In genomic region chr13:109743706-109744453, GRCh38 we compare ENCODE assay signal across 8 cellular contexts. TPM values are rescaled to one million over a fixed set of nuclear protein-coding genes. Genes with fewer than 3 reads are reported as not detected.
A peak's percentile ranks its signal among the peaks of the same experiment; 100 is the strongest.
DNase-seq lines count a peak whose midpoint lies in the region; ATAC-seq and TF ChIP-seq lines count a peak whose summit lies in the region.

No MANE protein-coding gene starts in this region.

- no peak overlapping the region for H3K9ac ChIP-seq in PC-3 (ENCODE audit: low read length)

- CTCF ChIA-PET in PC-3 (lab: Charles Lee): interaction anchor here (0.6 to 1.2 kb wide), 2 partner anchors 176 to 255 kb away, joined by 4 to 11 read pairs; no protein-coding TSS in a partner anchor

- H3K79me2 ChIP-seq in PC-3 (ENCODE audit: low read length): no peaks in the 10 kb centered on the region

- peaks cover 21% of the 10 kb centered on the region for H3K4me1 ChIP-seq in PC-3 (ENCODE audit: insufficient read depth, low read length)

- no TSS peak for BruUV-seq in PC-3 (replicated peaks; lab: Mats Ljungman, UMichigan)

- no peaks in the 10 kb centered on the region for H3K36me3 Mint-ChIP-seq in activated T-cell treated with anti-CD3 and anti-CD28 coated beads, Interleukin-2, amount 50 U/mL, for 4 hours (ENCODE audit: insufficient read depth)

- intact Hi-C loops in PC-3 (cut with micrococcal nuclease): loop anchor here (5.0 to 10.0 kb wide), 3 partner anchors 38 to 249 kb away; no protein-coding TSS in a partner anchor

- H3K27me3 ChIP-seq in PC-3 (ENCODE audit: low read length): no peaks in the 10 kb centered on the region

- DNase-seq in activated T-cell treated with anti-CD3 and anti-CD28 coated beads, Interleukin-2, amount 50 U/mL, for 4 hours: no peak
- no peak for DNase-seq in activated T-cell treated with anti-CD3 and anti-CD28 coated beads, Interleukin-2, amount 50 U/mL, for 48 hours
- DNase-seq in PC-3 (peak; percentile 87), epithelial cell of proximal tubule (ENCODE audit: low read depth) (peak; percentile 46), NK-92 (lab: John Stamatoyannopoulos, UW; ENCODE audit: unreplicated experiment) (no peak), erythroblast (lab: John Stamatoyannopoulos, UW) (no peak), NCI-H2029 treated with DMSO at 0.1 percent for 48 hours (lab: John Stamatoyannopoulos, UW) (no peak)

- H3K4me3 ChIP-seq in PC-3 (ENCODE audit: low read length): peak overlapping the region; percentile 25; the same call in 1 of the 2 replicates
- H3K4me3 ChIP-seq in epithelial cell of proximal tubule (ENCODE audit: low read depth, low read length): no peak overlapping the region

- H2AFZ ChIP-seq in PC-3 (ENCODE audit: low read length): peak overlapping the region; percentile 57

- peaks cover 2% of the 10 kb centered on the region for H3K27me3 Mint-ChIP-seq in activated T-cell treated with anti-CD3 and anti-CD28 coated beads, Interleukin-2, amount 50 U/mL, for 4 hours (ENCODE audit: low read depth)

- peak overlapping the region; percentile 65 for H3K4me2 ChIP-seq in PC-3 (ENCODE audit: low read length)

- no peaks in the 10 kb centered on the region for H4K20me1 ChIP-seq in PC-3 (ENCODE audit: low read length)

- H3K27ac ChIP-seq in PC-3 (ENCODE audit: low read length): peak overlapping the region; percentile 47

- no peaks in the 10 kb centered on the region for H3K9me2 ChIP-seq in PC-3 (replicated peaks; ENCODE audit: low read length)

- peak; percentile 46 to 54 for ATAC-seq in activated T-cell treated with anti-CD3 and anti-CD28 coated beads, Interleukin-2, amount 50 U/mL, for 4 hours
- ATAC-seq in HG03159 (IDR thresholded peaks at IDR 0.05; ENCODE audit: unreplicated experiment): peak; percentile 70
- ATAC-seq in PC-3: peak; percentile 94

- POLR2A ChIA-PET in PC-3 (lab: Charles Lee; ENCODE audit: unreplicated experiment): interaction anchor here (0.6 kb wide), 1 partner anchor 14 kb away, joined by 3 read pairs; no protein-coding TSS in a partner anchor

- TF ChIP-seq CTCF in PC-3 (conservative IDR thresholded peaks at IDR 0.05; ENCODE audit: low read depth, low read length) (no peak), epithelial cell of proximal tubule (conservative IDR thresholded peaks at IDR 0.05; ENCODE audit: low read depth, low read length) (no peak)

- TF ChIP-seq POLR2A in erythroblast (IDR thresholded peaks at IDR 0.05; ENCODE audit: low read length): no peak

- H3K36me3 ChIP-seq in PC-3 (ENCODE audit: low read depth, low read length): no peaks in the 10 kb centered on the region

- no peaks in the 10 kb centered on the region for H3K9me3 Mint-ChIP-seq in activated T-cell treated with anti-CD3 and anti-CD28 coated beads, Interleukin-2, amount 50 U/mL, for 4 hours

- no peaks in the 10 kb centered on the region for H3K9me3 ChIP-seq in PC-3 (ENCODE audit: low read length)

- H3K4me1 Mint-ChIP-seq in activated T-cell treated with anti-CD3 and anti-CD28 coated beads, Interleukin-2, amount 50 U/mL, for 4 hours (ENCODE audit: low read depth): peaks cover 11% of the 10 kb centered on the region

- H3F3A ChIP-seq in PC-3 (ENCODE audit: low read length, unreplicated experiment): no peaks in the 10 kb centered on the region

- H3K4me3 Mint-ChIP-seq in activated T-cell treated with anti-CD3 and anti-CD28 coated beads, Interleukin-2, amount 50 U/mL, for 4 hours: no peak overlapping the region

RNA-seq across cellular contexts. Expression of gene IRS2, which starts 42.5 kb away (rescaled TPM):
- total RNA-seq in activated T-cell treated with anti-CD3 and anti-CD28 coated beads, Interleukin-2, amount 50 U/mL, for 4 hours: 1 to 10 TPM; 3.7 to 4.2 (median 4.2) TPM
- 5.6 and 7.5 TPM in 2 replicates for total RNA-seq in PC-3 (2014; rRNA removed)
- total RNA-seq in epithelial cell of proximal tubule: 14.0 and 14.5 TPM in 2 replicates

Comparison
In these comparisons a context has a peak if more than half of its experiments do, and no peak if none do; other contexts are left out.
1. DNase-seq: peak in PC-3 (single experiment) and epithelial cell of proximal tubule (single experiment); none in activated T-cell treated with anti-CD3 and anti-CD28 coated beads, Interleukin-2, amount 50 U/mL, for 4 hours (single experiment), activated T-cell treated with anti-CD3 and anti-CD28 coated beads, Interleukin-2, amount 50 U/mL, for 48 hours (0 of 2), NK-92 (single experiment), erythroblast (0 of 2) and NCI-H2029 treated with DMSO at 0.1 percent for 48 hours (single experiment).
2. Peak in every context shown above with its lines, with median percentiles within 50 percentile points of each other: ATAC-seq.